In genomic region chr16:90008708-90009145, GRCh38 we compare ENCODE assay signal across 8 cellular contexts. TPM values are rescaled to one million over a fixed set of nuclear protein-coding genes. Genes with fewer than 3 reads are reported as not detected.
DNase-seq lines count a peak whose midpoint lies in the region; ATAC-seq and TF ChIP-seq lines count a peak whose summit lies in the region.

No MANE protein-coding gene starts in this region.

- H3K36me3 Mint-ChIP-seq in CD4-positive, CD25-positive, alpha-beta regulatory T cell, result no peaks in the 10 kb centered on the region

- no peaks in the 10 kb centered on the region for H3K27me3 ChIP-seq in CD4-positive, CD25-positive, alpha-beta regulatory T cell (ENCODE audit: control insufficient read depth, insufficient read depth, low read length)
- H3K27me3 ChIP-seq in mononuclear cell (ENCODE audit: insufficient read depth, low read length) (no peaks in the 10 kb centered on the region), BE2C (no peaks in the 10 kb centered on the region)

- H3K27ac Mint-ChIP-seq in CD4-positive, CD25-positive, alpha-beta regulatory T cell, result peak overlapping the region; percentile 75 to 94 (median 89)

- H3K4me3 Mint-ChIP-seq in CD4-positive, CD25-positive, alpha-beta regulatory T cell, result peak overlapping the region; percentile 75 to 90 (median 86)

- H3K36me3 ChIP-seq in CD4-positive, CD25-positive, alpha-beta regulatory T cell (ENCODE audit: control insufficient read depth, insufficient read depth, low read length), result no peaks in the 10 kb centered on the region
- peaks cover 7% of the 10 kb centered on the region; the same call in 1 of the 2 replicates for H3K36me3 ChIP-seq in BE2C

- TF ChIP-seq CTCF in omental fat pad (IDR thresholded peaks at IDR 0.05) (no peak), BE2C (IDR thresholded peaks at IDR 0.05; ENCODE audit: low read depth, low read length) (no peak)

- H3K27me3 Mint-ChIP-seq in CD4-positive, CD25-positive, alpha-beta regulatory T cell, result peaks cover 5% of the 10 kb centered on the region

- H3K9me3 ChIP-seq in CD4-positive, CD25-positive, alpha-beta regulatory T cell (ENCODE audit: control insufficient read depth in 2 of 2, low read length in 2 of 2), result no peaks in the 10 kb centered on the region
- H3K9me3 ChIP-seq in mononuclear cell (ENCODE audit: low read depth, low read length) (no peaks in the 10 kb centered on the region), BE2C (no peaks in the 10 kb centered on the region)

- peaks cover 0 to 30% (median 4%) of the 10 kb centered on the region in 4 donors for H3K4me1 Mint-ChIP-seq in CD4-positive, CD25-positive, alpha-beta regulatory T cell

- peak in 2 of 3 donors; percentile 55 to 75 for DNase-seq in CD4-positive, CD25-positive, alpha-beta regulatory T cell
- DNase-seq in activated CD4-positive, alpha-beta T cell treated with anti-CD3 and anti-CD28 coated beads, Interleukin-2, amount 50 U/mL, for 48 hours, result peak; percentile 62 to 66
- DNase-seq in omental fat pad (ENCODE audit: low spot score) (no peak), NCI-H446 (lab: John Stamatoyannopoulos, UW) (no peak), BE2C (no peak)

- no peak overlapping the region for H3K27ac ChIP-seq in CD4-positive, CD25-positive, alpha-beta regulatory T cell (ENCODE audit: insufficient read depth, low read length, poor library complexity, severe bottlenecking)

- H3K4me1 ChIP-seq in CD4-positive, CD25-positive, alpha-beta regulatory T cell (ENCODE audit: control insufficient read depth, insufficient read depth, low read length, poor library complexity, severe bottlenecking), result peaks cover 15% of the 10 kb centered on the region
- H3K4me1 ChIP-seq in mononuclear cell (ENCODE audit: insufficient read depth, low read length) (peaks cover 17% of the 10 kb centered on the region), BE2C (peaks cover 10% of the 10 kb centered on the region)

- H3K9me3 Mint-ChIP-seq in CD4-positive, CD25-positive, alpha-beta regulatory T cell, result no peaks in the 10 kb centered on the region

- ATAC-seq in CD4-positive, CD25-positive, alpha-beta regulatory T cell (ENCODE audit: low read depth in 2 of 2), result peak; percentile 92 to 98
- ATAC-seq in HG02885 (IDR thresholded peaks at IDR 0.05; ENCODE audit: poor library complexity, unreplicated experiment), result peak; percentile 59
- no peak for ATAC-seq in HG03095 (IDR thresholded peaks at IDR 0.05; ENCODE audit: unreplicated experiment)
- no peak for ATAC-seq in omental fat pad (ENCODE audit: low FRiP score)

- peak overlapping the region; percentile 41 for H3K4me3 ChIP-seq in CD4-positive, CD25-positive, alpha-beta regulatory T cell (ENCODE audit: low read depth, low read length)
- peak overlapping the region; percentile 16 for H3K4me3 ChIP-seq in mononuclear cell (ENCODE audit: low read length)
- no peak overlapping the region for H3K4me3 ChIP-seq in BE2C (ENCODE audit: low read depth, low read length)

RNA-seq across cellular contexts. Expression of gene DBNDD1, which starts 10.5 kb away (rescaled TPM):
- 1.1 TPM for total RNA-seq in CD4-positive, CD25-positive, alpha-beta regulatory T cell
- polyA plus RNA-seq in CD4-positive, CD25-positive, alpha-beta regulatory T cell, result 1 to 10 TPM; 2.0 to 7.8 (median 4.7) TPM
- total RNA-seq in mononuclear cell (1.8 TPM), omental fat pad (1 to 10 TPM in 3 of 4 donors, not detected in 1; 1.4 to 5.0 (median 3.5) TPM)
- polyA plus RNA-seq in BE2C (2012; ENCODE audit: insufficient read depth, insufficient read length, low read depth), result 54.3 TPM

Comparison
In these comparisons a context has a peak if more than half of its experiments do, and no peak if none do; other contexts are left out.
1. ATAC-seq: peak in CD4-positive, CD25-positive, alpha-beta regulatory T cell (2 of 2) and HG02885 (single experiment); none in HG03095 (single experiment) and omental fat pad (single experiment).
2. DNase-seq: peak in CD4-positive, CD25-positive, alpha-beta regulatory T cell (2 of 3) and activated CD4-positive, alpha-beta T cell treated with anti-CD3 and anti-CD28 coated beads, Interleukin-2, amount 50 U/mL, for 48 hours (2 of 2); none in omental fat pad (single experiment), NCI-H446 (0 of 2) and BE2C (single experiment).